Comparison of ENCODE assay signal across 8 cellular contexts in the genomic region with DNA sequence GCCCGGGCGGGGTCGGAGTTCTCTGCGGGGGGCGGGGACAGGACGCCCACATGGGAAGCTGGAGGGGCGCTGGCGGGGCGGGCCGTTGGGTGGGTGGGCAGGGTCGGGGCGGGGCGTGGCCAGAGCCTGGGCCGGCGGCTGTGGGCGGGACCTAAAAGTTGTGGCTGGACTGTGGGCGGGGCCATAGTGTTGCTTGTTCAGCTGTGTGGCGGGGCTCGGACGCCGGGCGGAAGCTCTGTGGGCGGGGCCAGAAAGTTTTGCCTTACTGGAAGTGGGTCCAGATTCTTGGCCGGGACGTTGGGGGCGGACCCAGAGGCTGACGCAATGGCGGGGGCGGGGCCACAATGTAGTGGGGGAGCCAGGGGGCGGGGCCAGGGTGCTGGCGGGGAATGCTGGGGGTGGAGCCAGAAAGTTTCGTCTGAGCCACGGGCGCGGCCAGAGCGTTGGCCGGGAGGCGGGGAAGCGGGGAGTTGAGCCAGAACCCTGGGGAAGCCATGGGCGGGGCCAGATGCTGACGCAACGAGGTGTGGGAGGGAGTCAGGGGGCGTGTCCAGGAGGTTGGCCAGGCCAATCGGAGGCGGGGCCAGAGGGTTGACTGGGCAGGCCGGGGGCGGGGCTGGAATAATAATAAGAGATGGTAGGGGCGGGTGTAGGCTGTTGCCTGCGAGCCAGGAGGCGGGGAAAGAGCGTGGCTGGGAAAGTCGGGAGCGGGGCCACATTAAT. TPM values are rescaled to one million over a fixed set of nuclear protein-coding genes. Genes with fewer than 3 reads are reported as not detected.
A peak's percentile ranks its signal among the peaks of the same experiment; 100 is the strongest.
DNase-seq lines count a peak whose midpoint lies in the region; ATAC-seq, FAIRE-seq and TF ChIP-seq lines count a peak whose summit lies in the region.

No MANE protein-coding gene starts in this region.

- H4K20me1 ChIP-seq in DND-41 (ENCODE audit: insufficient read depth, low read length): 0 out of 2 replicates have a peak, but pooled peaks cover 5% of the 10 kb centered on the region

- H3K9me3 ChIP-seq in DND-41 (ENCODE audit: insufficient read depth, low read length, severe bottlenecking): no peaks in the 10 kb centered on the region

- H3K36me3 ChIP-seq in DND-41 (ENCODE audit: insufficient read depth, low read length): peaks cover 30% of the 10 kb centered on the region

- DNase-seq in DND-41 (peak; percentile 100), H54 (ENCODE audit: insufficient read length, low spot score) (peak; percentile 84), LoVo (ENCODE audit: low spot score) (peak; percentile 100), RPMI8226 (peak; percentile 98), fibroblast of mammary gland (ENCODE audit: low read depth) (peak; percentile 98)
- DNase-seq in activated T-helper 2 cell treated with anti-CD3 and anti-CD28 coated beads, Interferon-gamma antibody, Interleukin-2, Interleukin-4, amounts not matched to agents 10 μg/mL and 5 μg/mL and 100 μg/mL, durations not matched to agents 14 hours and 24 hours and 36 hours (ENCODE audit: low spot score): peak; percentile 99
- DNase-seq in naive thymus-derived CD8-positive, alpha-beta T cell: peak; percentile 94 to 99 (median 98)

- H3K27ac ChIP-seq in DND-41 (ENCODE audit: low read length): peak overlapping the region; percentile 94; the same call in 1 of the 2 replicates

- peak overlapping the region; percentile 99 for H3K4me2 ChIP-seq in DND-41 (ENCODE audit: insufficient read depth, low read length)

- intact Hi-C loops in activated T-helper 2 cell treated with anti-CD3 and anti-CD28 coated beads, Interferon-gamma antibody, Interleukin-2, Interleukin-4, amounts not matched to agents 10 μg/mL and 5 μg/mL and 100 μg/mL, durations not matched to agents 14 hours and 24 hours and 36 hours (cut with micrococcal nuclease): loop anchor here (1.0 to 10.0 kb wide), 3 partner anchors 17 to 392 kb away; a partner anchor contains a TSS

- TF ChIP-seq CTCF in DND-41 (IDR thresholded peaks at IDR 0.05; ENCODE audit: borderline replicate concordance, extremely low read depth, low read length, poor library complexity, severe bottlenecking) (no peak), fibroblast of mammary gland (conservative IDR thresholded peaks at IDR 0.05; ENCODE audit: control insufficient read depth, insufficient read depth, low read depth, low read length) (no peak)

- H3K9me3 Mint-ChIP-seq in activated T-helper 2 cell treated with anti-CD3 and anti-CD28 coated beads, Interferon-gamma antibody, Interleukin-2, Interleukin-4, amounts not matched to agents 10 μg/mL and 5 μg/mL and 100 μg/mL, durations not matched to agents 14 hours and 24 hours and 36 hours: no peaks in the 10 kb centered on the region
- no peaks in the 10 kb centered on the region for H3K9me3 Mint-ChIP-seq in naive thymus-derived CD8-positive, alpha-beta T cell
- H3K9me3 Mint-ChIP-seq in stimulated activated memory B cell treated with anti-CD40 and anti-IgM and Interleukin-4, amounts not matched to agents 10 μg/mL and 1 μg/mL and 100 μg/mL, for 72 hours: no peaks in the 10 kb centered on the region

- H3K27me3 ChIP-seq in DND-41 (ENCODE audit: insufficient read depth, low read length, poor library complexity): no peaks in the 10 kb centered on the region

- H3K36me3 Mint-ChIP-seq in activated T-helper 2 cell treated with anti-CD3 and anti-CD28 coated beads, Interferon-gamma antibody, Interleukin-2, Interleukin-4, amounts not matched to agents 10 μg/mL and 5 μg/mL and 100 μg/mL, durations not matched to agents 14 hours and 24 hours and 36 hours (ENCODE audit: low read depth): peaks cover 39% of the 10 kb centered on the region
- peaks cover 0 to 40% (median 26%) of the 10 kb centered on the region in 3 donors for H3K36me3 Mint-ChIP-seq in naive thymus-derived CD8-positive, alpha-beta T cell
- peaks cover 37% of the 10 kb centered on the region for H3K36me3 Mint-ChIP-seq in stimulated activated memory B cell treated with anti-CD40 and anti-IgM and Interleukin-4, amounts not matched to agents 10 μg/mL and 1 μg/mL and 100 μg/mL, for 72 hours

- ATAC-seq in DND-41 (ENCODE audit: insufficient read depth, low read depth): peak; percentile 82
- ATAC-seq in naive thymus-derived CD8-positive, alpha-beta T cell: peak; percentile 74 to 82
- peak; percentile 94 for ATAC-seq in stimulated activated memory B cell treated with anti-CD40 and anti-IgM and Interleukin-4, amounts not matched to agents 10 μg/mL and 1 μg/mL and 100 μg/mL, for 72 hours

- H3K79me2 ChIP-seq in DND-41 (ENCODE audit: insufficient read depth, low read length): peaks cover 13% of the 10 kb centered on the region

- FAIRE-seq in H54 (lab: Jason Lieb, UNC): no peak

- peaks cover 22% of the 10 kb centered on the region for H3K4me1 Mint-ChIP-seq in activated T-helper 2 cell treated with anti-CD3 and anti-CD28 coated beads, Interferon-gamma antibody, Interleukin-2, Interleukin-4, amounts not matched to agents 10 μg/mL and 5 μg/mL and 100 μg/mL, durations not matched to agents 14 hours and 24 hours and 36 hours (ENCODE audit: low read depth)
- peaks cover 38 to 53% (median 45%) of the 10 kb centered on the region in 4 donors for H3K4me1 Mint-ChIP-seq in naive thymus-derived CD8-positive, alpha-beta T cell
- peaks cover 41% of the 10 kb centered on the region for H3K4me1 Mint-ChIP-seq in stimulated activated memory B cell treated with anti-CD40 and anti-IgM and Interleukin-4, amounts not matched to agents 10 μg/mL and 1 μg/mL and 100 μg/mL, for 72 hours

- peak overlapping the region; percentile 86 for H3K4me3 Mint-ChIP-seq in activated T-helper 2 cell treated with anti-CD3 and anti-CD28 coated beads, Interferon-gamma antibody, Interleukin-2, Interleukin-4, amounts not matched to agents 10 μg/mL and 5 μg/mL and 100 μg/mL, durations not matched to agents 14 hours and 24 hours and 36 hours (ENCODE audit: low read depth)
- H3K4me3 Mint-ChIP-seq in naive thymus-derived CD8-positive, alpha-beta T cell: peak overlapping the region; percentile 89 to 97 (median 93)
- peak overlapping the region; percentile 89 for H3K4me3 Mint-ChIP-seq in stimulated activated memory B cell treated with anti-CD40 and anti-IgM and Interleukin-4, amounts not matched to agents 10 μg/mL and 1 μg/mL and 100 μg/mL, for 72 hours

- H3K4me3 ChIP-seq in DND-41 (ENCODE audit: low read depth in 1 of 2, low read length in 2 of 2): peak overlapping the region; percentile 37 to 76; a peak in 3 of 4 replicates
- H3K4me3 ChIP-seq in fibroblast of mammary gland (ENCODE audit: control insufficient read depth, low read depth, low read length): peak overlapping the region; percentile 75

- POLR2A ChIA-PET in naive thymus-derived CD8-positive, alpha-beta T cell (lab: Charles Lee): interaction anchor here (0.6 to 3.2 kb wide), 26 partner anchors 10 to 1540 kb away, joined by 3 to 74 read pairs (median 7); a partner anchor contains a TSS

- H3K9ac ChIP-seq in DND-41 (ENCODE audit: low read depth, low read length): peak overlapping the region; percentile 68

- H3K4me1 ChIP-seq in DND-41 (ENCODE audit: insufficient read depth, low read length): peaks cover 26% of the 10 kb centered on the region

- TF ChIP-seq POLR2A in H54 (IDR thresholded peaks at IDR 0.05; ENCODE audit: low read depth, low read length): no peak

- H3K27me3 Mint-ChIP-seq in activated T-helper 2 cell treated with anti-CD3 and anti-CD28 coated beads, Interferon-gamma antibody, Interleukin-2, Interleukin-4, amounts not matched to agents 10 μg/mL and 5 μg/mL and 100 μg/mL, durations not matched to agents 14 hours and 24 hours and 36 hours (ENCODE audit: low read depth): no peaks in the 10 kb centered on the region
- H3K27me3 Mint-ChIP-seq in naive thymus-derived CD8-positive, alpha-beta T cell: no peaks in the 10 kb centered on the region
- H3K27me3 Mint-ChIP-seq in stimulated activated memory B cell treated with anti-CD40 and anti-IgM and Interleukin-4, amounts not matched to agents 10 μg/mL and 1 μg/mL and 100 μg/mL, for 72 hours: no peaks in the 10 kb centered on the region

- peak overlapping the region; percentile 96; the same call in 1 of the 2 replicates for H2AFZ ChIP-seq in DND-41 (ENCODE audit: low read depth, low read length)

- H3K27ac Mint-ChIP-seq in activated T-helper 2 cell treated with anti-CD3 and anti-CD28 coated beads, Interferon-gamma antibody, Interleukin-2, Interleukin-4, amounts not matched to agents 10 μg/mL and 5 μg/mL and 100 μg/mL, durations not matched to agents 14 hours and 24 hours and 36 hours: peak overlapping the region; percentile 87
- peak overlapping the region; percentile 93 to 99 (median 97) for H3K27ac Mint-ChIP-seq in naive thymus-derived CD8-positive, alpha-beta T cell
- peak overlapping the region; percentile 94 for H3K27ac Mint-ChIP-seq in stimulated activated memory B cell treated with anti-CD40 and anti-IgM and Interleukin-4, amounts not matched to agents 10 μg/mL and 1 μg/mL and 100 μg/mL, for 72 hours

RNA-seq across cellular contexts. Expression of a gene that starts 0.5 kb away (rescaled TPM):
- 34.3 and 37.5 TPM in 2 replicates for total RNA-seq in activated T-helper 2 cell treated with anti-CD3 and anti-CD28 coated beads, Interferon-gamma antibody, Interleukin-2, Interleukin-4, amounts not matched to agents 10 μg/mL and 5 μg/mL and 100 μg/mL, durations not matched to agents 14 hours and 24 hours and 36 hours
- 10 to 100 TPM; 53.0 to 53.1 TPM for total RNA-seq in naive thymus-derived CD8-positive, alpha-beta T cell
- 10 to 100 TPM in 1 of 3 donors, 1 to 10 TPM in 2; 5.0 to 10.8 (median 7.1) TPM for polyA plus RNA-seq in naive thymus-derived CD8-positive, alpha-beta T cell

RNA-seq across cellular contexts. Expression of a gene that starts 17.8 kb away (rescaled TPM):
- 9.3 and 12.7 TPM in 2 replicates for total RNA-seq in activated T-helper 2 cell treated with anti-CD3 and anti-CD28 coated beads, Interferon-gamma antibody, Interleukin-2, Interleukin-4, amounts not matched to agents 10 μg/mL and 5 μg/mL and 100 μg/mL, durations not matched to agents 14 hours and 24 hours and 36 hours
- 10 to 100 TPM; 17.6 to 19.7 TPM for total RNA-seq in naive thymus-derived CD8-positive, alpha-beta T cell
- polyA plus RNA-seq in naive thymus-derived CD8-positive, alpha-beta T cell: 1 to 10 TPM; 2.4 to 5.3 (median 3.4) TPM

RNA-seq across cellular contexts. Expression of a gene that starts 25.9 kb away (rescaled TPM):
- total RNA-seq in activated T-helper 2 cell treated with anti-CD3 and anti-CD28 coated beads, Interferon-gamma antibody, Interleukin-2, Interleukin-4, amounts not matched to agents 10 μg/mL and 5 μg/mL and 100 μg/mL, durations not matched to agents 14 hours and 24 hours and 36 hours: 14.6 and 16.3 TPM in 2 replicates
- total RNA-seq in naive thymus-derived CD8-positive, alpha-beta T cell: 10 to 100 TPM; 37.0 to 37.4 TPM
- polyA plus RNA-seq in naive thymus-derived CD8-positive, alpha-beta T cell: 10 to 100 TPM in 1 of 3 donors, 1 to 10 TPM in 2; 7.2 to 13.0 (median 7.3) TPM

RNA-seq across cellular contexts. Expression of a gene that starts 52.8 kb away (rescaled TPM):
- 1.1 and 1.2 TPM in 2 replicates for total RNA-seq in activated T-helper 2 cell treated with anti-CD3 and anti-CD28 coated beads, Interferon-gamma antibody, Interleukin-2, Interleukin-4, amounts not matched to agents 10 μg/mL and 5 μg/mL and 100 μg/mL, durations not matched to agents 14 hours and 24 hours and 36 hours
- 1 to 10 TPM; 2.6 TPM for total RNA-seq in naive thymus-derived CD8-positive, alpha-beta T cell
- polyA plus RNA-seq in naive thymus-derived CD8-positive, alpha-beta T cell: under 1 TPM in 1 of 3 donors, not detected in 2; 0.15 TPM

Comparison
In these comparisons a context has a peak if more than half of its experiments do, and no peak if none do; other contexts are left out.
1. Peak in every context shown above with its lines: DNase-seq, ATAC-seq, H3K4me3 ChIP-seq and H3K27ac ChIP-seq.